ENCODE assay signal across 15 cellular contexts in the genomic region with DNA sequence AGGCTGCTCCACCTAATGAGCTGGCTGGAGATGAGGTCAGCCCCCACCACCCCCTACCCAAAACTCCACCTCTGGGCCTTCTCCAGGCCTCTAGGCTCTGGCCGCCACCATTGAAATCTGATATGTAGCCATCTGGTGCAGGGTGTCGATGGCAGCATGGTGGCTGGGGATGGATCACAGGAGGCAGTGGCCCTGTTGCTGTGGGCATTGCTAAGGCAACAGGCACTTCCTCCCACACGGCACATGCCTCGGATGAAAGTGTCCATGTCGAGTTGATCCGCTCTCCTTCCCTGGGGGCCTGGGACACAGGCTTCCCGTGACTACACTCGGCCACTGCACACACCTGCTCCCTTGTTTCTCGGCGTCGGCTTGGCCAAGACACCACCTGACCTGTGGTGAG.
DNase-seq lines count a peak whose midpoint lies in the region; ATAC-seq and TF ChIP-seq lines count a peak whose summit lies in the region.
"Had no signal": no experiment of that assay in that cellular context is flagged by ENCODE, and none has a peak within 500 bp of the region (broad histone marks: within the 10 kb centered on the region; RNA-seq: fewer than 3 reads in every experiment).

No MANE protein-coding gene starts in this region.

- no peak overlapping the region for H3K4me3 ChIP-seq in BE2C (ENCODE audit: low read depth, low read length)
- H3K4me3 ChIP-seq: esophagus squamous epithelium, lower lobe of right lung, stomach had no signal

- DNase-seq in BE2C (peak; percentile 65), Daoy (ENCODE audit: low read depth) (peak; percentile 24), NCI-H2196 treated with DMSO at 0.1 percent for 48 hours (lab: John Stamatoyannopoulos, UW; ENCODE audit: unreplicated experiment) (peak; percentile 82), T-helper 9 cell (no peak)
- DNase-seq in central memory CD4-positive, alpha-beta T cell = no peak
- DNase-seq: activated CD4-positive, alpha-beta T cell treated with anti-CD3 and anti-CD28 coated beads, Interleukin-2, amount 10 ng/mL, durations not matched to agents 24 days and 14 days; activated effector memory CD4-positive, alpha-beta T cell treated with Interleukin-2 at 50 U/mL for 16 hours; CD4-positive, alpha-beta T cell; effector CD4-positive, alpha-beta T cell; esophagus squamous epithelium; lower lobe of right lung; stomach had no signal

- no peaks in the 10 kb centered on the region for H3K9me3 Mint-ChIP-seq in brain
- H3K9me3 Mint-ChIP-seq: activated CD4-positive, alpha-beta T cell treated with anti-CD3 and anti-CD28 coated beads, Interleukin-2, amount 10 ng/mL, durations not matched to agents 24 days and 14 days; CD4-positive, alpha-beta T cell had no signal

- no peak for ATAC-seq in HG02970 (IDR thresholded peaks at IDR 0.05; ENCODE audit: low FRiP score, unreplicated experiment)
- no peak for ATAC-seq in HG03159 (IDR thresholded peaks at IDR 0.05; ENCODE audit: unreplicated experiment)
- ATAC-seq: lower lobe of right lung had no signal

- no peaks in the 10 kb centered on the region for H3K36me3 ChIP-seq in BE2C
- H3K36me3 ChIP-seq: esophagus squamous epithelium, lower lobe of right lung, stomach had no signal

- peak overlapping the region in 3 of 5 experiments; percentile 25 to 75 (median 65) for H3K27ac Mint-ChIP-seq in brain
- H3K27ac Mint-ChIP-seq: activated CD4-positive, alpha-beta T cell treated with anti-CD3 and anti-CD28 coated beads, Interleukin-2, amount 10 ng/mL, durations not matched to agents 24 days and 14 days; CD4-positive, alpha-beta T cell had no signal

- peaks cover 12% of the 10 kb centered on the region for H3K4me1 ChIP-seq in BE2C

- TF ChIP-seq CTCF in BE2C (IDR thresholded peaks at IDR 0.05; ENCODE audit: low read depth, low read length) = no peak
- no peak for TF ChIP-seq CTCF in brain (conservative IDR thresholded peaks at IDR 0.05)

- no peaks in the 10 kb centered on the region for H3K9me3 ChIP-seq in BE2C
- H3K9me3 ChIP-seq: esophagus squamous epithelium, lower lobe of right lung, stomach had no signal

- no peaks in the 10 kb centered on the region for H3K36me3 Mint-ChIP-seq in brain

- H3K4me3 Mint-ChIP-seq in brain = no peak overlapping the region
- H3K4me3 Mint-ChIP-seq: activated CD4-positive, alpha-beta T cell treated with anti-CD3 and anti-CD28 coated beads, Interleukin-2, amount 10 ng/mL, durations not matched to agents 24 days and 14 days; CD4-positive, alpha-beta T cell had no signal

- H3K4me1 Mint-ChIP-seq in brain = peaks cover 53% of the 10 kb centered on the region
- H3K4me1 Mint-ChIP-seq: activated CD4-positive, alpha-beta T cell treated with anti-CD3 and anti-CD28 coated beads, Interleukin-2, amount 10 ng/mL, durations not matched to agents 24 days and 14 days had no signal

- no peaks in the 10 kb centered on the region for H3K27me3 ChIP-seq in BE2C
- H3K27me3 ChIP-seq: esophagus squamous epithelium, stomach had no signal

- no peaks in the 10 kb centered on the region for H3K27me3 Mint-ChIP-seq in brain
- H3K27me3 Mint-ChIP-seq: activated CD4-positive, alpha-beta T cell treated with anti-CD3 and anti-CD28 coated beads, Interleukin-2, amount 10 ng/mL, durations not matched to agents 24 days and 14 days; CD4-positive, alpha-beta T cell had no signal

Comparison
In these comparisons a context has a peak if more than half of its experiments do, and no peak if none do; other contexts are left out.
1. DNase-seq: peak in BE2C (single experiment), Daoy (single experiment) and NCI-H2196 treated with DMSO at 0.1 percent for 48 hours (single experiment); none in T-helper 9 cell (single experiment) and central memory CD4-positive, alpha-beta T cell (single experiment).